ENCODE assay signal across 8 cellular contexts in the genomic region with DNA sequence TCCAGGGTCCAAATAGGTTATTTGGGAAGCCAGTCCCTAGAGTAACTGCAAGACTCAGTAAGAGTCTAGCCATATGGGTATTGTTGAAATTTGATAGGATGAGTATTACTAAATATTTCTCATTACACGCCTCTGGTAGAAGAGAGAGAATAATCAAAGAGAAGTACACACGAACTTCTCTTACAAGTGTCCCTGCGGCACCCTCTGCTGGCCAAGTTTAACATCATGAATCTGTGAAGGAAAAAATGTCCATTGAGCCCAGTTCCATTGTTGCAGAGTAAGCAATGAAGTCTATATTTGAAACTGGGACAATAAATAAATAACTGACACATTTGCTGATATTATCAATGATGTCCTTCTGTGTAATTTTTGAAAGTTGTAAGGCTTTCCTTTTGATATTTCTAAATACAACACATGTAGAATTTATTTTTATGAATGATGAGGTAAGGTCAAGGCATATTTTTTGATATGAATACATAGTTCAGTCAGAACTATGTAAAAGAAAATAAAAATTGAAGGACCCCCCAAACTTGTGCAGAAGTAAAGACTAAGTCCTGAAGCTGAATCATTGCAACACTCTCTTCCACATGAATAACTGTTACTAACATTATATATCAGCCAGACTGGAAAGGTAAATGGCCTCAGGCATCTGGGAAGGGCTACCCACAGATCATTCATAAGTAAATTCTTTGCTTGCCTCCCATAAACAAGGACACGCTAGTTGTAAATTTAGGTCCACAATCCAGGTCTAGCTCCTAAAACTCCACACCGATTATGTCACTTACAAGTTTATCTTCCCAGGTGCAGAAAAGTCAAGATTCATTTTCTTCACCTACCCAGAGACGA. TPM values are rescaled to one million over a fixed set of nuclear protein-coding genes. Genes with fewer than 3 reads are reported as not detected.
DNase-seq lines count a peak whose midpoint lies in the region; ATAC-seq, FAIRE-seq and TF ChIP-seq lines count a peak whose summit lies in the region.

No MANE protein-coding gene starts in this region.

- WGBS in aorta, 2 donors: 35 to 41% methylated on average over 6 of the region's 6 CpGs

- in situ Hi-C loops in astrocyte of the spinal cord (cut with HindIII; ENCODE audit: low sequenced_read_pairs): no loop called here

- H3K36me3 ChIP-seq in aorta (ENCODE audit: control insufficient read depth in 1 of 2, insufficient read depth in 2 of 2, low read length in 1 of 2): no peaks in the 10 kb centered on the region

- ATAC-seq in HG02759 (IDR thresholded peaks at IDR 0.05; ENCODE audit: unreplicated experiment) (no peak), aorta (ENCODE audit: low FRiP score) (no peak)

- peak; percentile 61 for TF ChIP-seq CTCF in astrocyte of the spinal cord (IDR thresholded peaks at IDR 0.05; ENCODE audit: low read depth, low read length)

- FAIRE-seq in H54 (lab: Jason Lieb, UNC) (peak; percentile 62), islet of Langerhans (lab: Jason Lieb, UNC) (peak; percentile 95)

- intact Hi-C loops in aorta (cut with DNase I): loop anchor here (10.0 kb wide), 1 partner anchor 370 kb away; a partner anchor contains a TSS

- no peaks in the 10 kb centered on the region for H3K9me3 ChIP-seq in aorta (ENCODE audit: control insufficient read depth, low read length)

- H3K27ac ChIP-seq in aorta (ENCODE audit: low read depth in 1 of 2, low read length in 2 of 2): no peak overlapping the region

- no peaks in the 10 kb centered on the region for H3K27me3 ChIP-seq in aorta (ENCODE audit: control insufficient read depth in 1 of 2, insufficient read depth in 2 of 2, low read length in 1 of 2)

- TF ChIP-seq POLR2A in H54 (IDR thresholded peaks at IDR 0.05; ENCODE audit: low read depth, low read length): no peak

- no peaks in the 10 kb centered on the region for H3K4me1 ChIP-seq in aorta (ENCODE audit: control insufficient read depth in 1 of 2, insufficient read depth in 2 of 2, low read length in 2 of 2)

- DNase-seq in DMS153 treated with DMSO at 0.1 percent for 48 hours (lab: John Stamatoyannopoulos, UW; ENCODE audit: unreplicated experiment): peak; percentile 83
- peak; percentile 8 for DNase-seq in H54 (ENCODE audit: insufficient read length, low spot score)
- DNase-seq in NCI-H524 (lab: John Stamatoyannopoulos, UW): peak; percentile 51 to 92
- DNase-seq in astrocyte of the spinal cord (ENCODE audit: low read depth, low spot score): peak; percentile 64
- DNase-seq in stimulated activated CD8-positive, alpha-beta memory T cell treated with anti-CD3 and anti-CD28 coated beads, Interleukin-2, amount 100 ng/mL, for 48 hours (ENCODE audit: low read depth in 2 of 2): peak; percentile 2 to 4
- DNase-seq in aorta: no peak

- H3K4me3 ChIP-seq in astrocyte of the spinal cord (ENCODE audit: low read depth, low read length) (no peak overlapping the region), aorta (ENCODE audit: low read length in 2 of 2) (no peak overlapping the region)

RNA-seq across cellular contexts. Expression of a gene that starts 10.0 kb away (rescaled TPM):
- not detected for total RNA-seq in aorta
- polyA plus RNA-seq in aorta: not detected

RNA-seq across cellular contexts. Expression of a gene that starts 41.7 kb away (rescaled TPM):
- total RNA-seq in aorta: not detected
- polyA plus RNA-seq in aorta: not detected

RNA-seq across cellular contexts. Expression of a gene that starts 49.1 kb away (rescaled TPM):
- total RNA-seq in aorta: not detected
- polyA plus RNA-seq in aorta: not detected

RNA-seq across cellular contexts. Expression of a gene that starts 54.8 kb away (rescaled TPM):
- not detected for total RNA-seq in aorta
- not detected for polyA plus RNA-seq in aorta

RNA-seq across cellular contexts. Expression of a gene that starts 57.2 kb away (rescaled TPM):
- not detected for total RNA-seq in aorta
- polyA plus RNA-seq in aorta: not detected

Comparison
In these comparisons a context has a peak if more than half of its experiments do, and no peak if none do; other contexts are left out.
1. DNase-seq: peak in DMS153 treated with DMSO at 0.1 percent for 48 hours (single experiment), H54 (single experiment), NCI-H524 (2 of 2), astrocyte of the spinal cord (single experiment) and stimulated activated CD8-positive, alpha-beta memory T cell treated with anti-CD3 and anti-CD28 coated beads, Interleukin-2, amount 100 ng/mL, for 48 hours (2 of 2); none in aorta (0 of 2).